26 cellular contexts compared by ENCODE assay signal in genomic region chr15:87736921-87737389, GRCh38.
DNase-seq lines count a peak whose midpoint lies in the region; ATAC-seq and TF ChIP-seq lines count a peak whose summit lies in the region.
"Had no signal": no experiment of that assay in that cellular context is flagged by ENCODE, and none has a peak within 500 bp of the region (broad histone marks: within the 10 kb centered on the region; RNA-seq: fewer than 3 reads in every experiment).

No MANE protein-coding gene starts in this region.

- 71% methylated on average over 4 of the region's 4 CpGs for WGBS in esophagus muscularis mucosa

- TF ChIP-seq EP300 in esophagus muscularis mucosa (IDR thresholded peaks at IDR 0.05), result no peak

- H3K27ac ChIP-seq in CD4-positive, alpha-beta T cell (ENCODE audit: low read depth, low read length), result no peak overlapping the region
- no peak overlapping the region for H3K27ac ChIP-seq in esophagus muscularis mucosa (replicated peaks in 1 of 4)
- H3K27ac ChIP-seq: body of pancreas, dorsolateral prefrontal cortex, SJSA1, tibial nerve had no signal

- H3K9me3 Mint-ChIP-seq in activated CD4-positive, alpha-beta T cell treated with anti-CD3 and anti-CD28 coated beads, Interleukin-2, amount 10 ng/mL, durations not matched to agents 7 days and 5 days, result peaks cover 8% of the 10 kb centered on the region
- no peaks in the 10 kb centered on the region for H3K9me3 Mint-ChIP-seq in CD4-positive, alpha-beta T cell
- no peaks in the 10 kb centered on the region for H3K9me3 Mint-ChIP-seq in activated T-helper 2 cell treated with anti-CD3 and anti-CD28 coated beads, Interferon-gamma antibody, Interleukin-2, Interleukin-4, amounts not matched to agents 10 μg/mL and 5 μg/mL and 100 μg/mL, durations not matched to agents 14 hours and 24 hours and 36 hours
- H3K9me3 Mint-ChIP-seq: mesothelial cell of epicardium, natural killer cell had no signal

- intact Hi-C loops in CD4-positive, alpha-beta T cell (cut with DNase I, micrococcal nuclease), result no loop called here
- intact Hi-C loops in esophagus muscularis mucosa (cut with DNase I), result no loop called here
- intact Hi-C loops in activated T-helper 2 cell treated with anti-CD3 and anti-CD28 coated beads, Interferon-gamma antibody, Interleukin-2, Interleukin-4, amounts not matched to agents 10 μg/mL and 5 μg/mL and 100 μg/mL, durations not matched to agents 14 hours and 24 hours and 36 hours (cut with micrococcal nuclease), result no loop called here

- H3K4me3 ChIP-seq in Jurkat, Clone E6-1 (ENCODE audit: low read length), result no peak overlapping the region
- H3K4me3 ChIP-seq in esophagus muscularis mucosa, result no peak overlapping the region
- no peak overlapping the region for H3K4me3 ChIP-seq in MG63
- H3K4me3 ChIP-seq: body of pancreas, dorsolateral prefrontal cortex, SJSA1, smooth muscle cell, tibial nerve had no signal

- H3K36me3 ChIP-seq in esophagus muscularis mucosa, result no peaks in the 10 kb centered on the region
- no peaks in the 10 kb centered on the region for H3K36me3 ChIP-seq in MG63
- H3K36me3 ChIP-seq: SJSA1, tibial nerve had no signal

- no peak overlapping the region for H3K4me3 Mint-ChIP-seq in activated CD4-positive, alpha-beta T cell treated with anti-CD3 and anti-CD28 coated beads, Interleukin-2, amount 10 ng/mL, durations not matched to agents 7 days and 5 days
- no peak overlapping the region for H3K4me3 Mint-ChIP-seq in CD4-positive, alpha-beta T cell
- no peak overlapping the region for H3K4me3 Mint-ChIP-seq in activated T-helper 2 cell treated with anti-CD3 and anti-CD28 coated beads, Interferon-gamma antibody, Interleukin-2, Interleukin-4, amounts not matched to agents 10 μg/mL and 5 μg/mL and 100 μg/mL, durations not matched to agents 14 hours and 24 hours and 36 hours (ENCODE audit: low read depth)
- H3K4me3 Mint-ChIP-seq: mesothelial cell of epicardium, natural killer cell had no signal

- peaks cover 15% of the 10 kb centered on the region for H3K4me1 Mint-ChIP-seq in activated CD4-positive, alpha-beta T cell treated with anti-CD3 and anti-CD28 coated beads, Interleukin-2, amount 10 ng/mL, durations not matched to agents 7 days and 5 days
- H3K4me1 Mint-ChIP-seq in CD4-positive, alpha-beta T cell (ENCODE audit: low read depth), result peaks cover 12% of the 10 kb centered on the region
- H3K4me1 Mint-ChIP-seq in activated T-helper 2 cell treated with anti-CD3 and anti-CD28 coated beads, Interferon-gamma antibody, Interleukin-2, Interleukin-4, amounts not matched to agents 10 μg/mL and 5 μg/mL and 100 μg/mL, durations not matched to agents 14 hours and 24 hours and 36 hours (ENCODE audit: low read depth), result peaks cover 6% of the 10 kb centered on the region
- H3K4me1 Mint-ChIP-seq: natural killer cell had no signal

- no peak for ATAC-seq in CD4-positive, alpha-beta T cell (ENCODE audit: poor library complexity)
- ATAC-seq: body of pancreas, natural killer cell had no signal

- H3K27me3 ChIP-seq in CD4-positive, alpha-beta T cell (ENCODE audit: control insufficient read depth, insufficient read depth, low read length), result no peaks in the 10 kb centered on the region
- H3K27me3 ChIP-seq in esophagus muscularis mucosa (peaks cover 0 to 8% (median 0%) of the 10 kb centered on the region in 4 donors), MG63 (no peaks in the 10 kb centered on the region)
- H3K27me3 ChIP-seq: body of pancreas, SJSA1, tibial nerve had no signal

- POLR2A ChIA-PET in activated CD4-positive, alpha-beta T cell treated with anti-CD3 and anti-CD28 coated beads, Interleukin-2, amount 10 ng/mL, durations not matched to agents 7 days and 5 days (lab: Charles Lee), result no interaction called here
- POLR2A ChIA-PET in CD4-positive, alpha-beta T cell (lab: Charles Lee), result no interaction called here

- H3K27ac Mint-ChIP-seq in activated CD4-positive, alpha-beta T cell treated with anti-CD3 and anti-CD28 coated beads, Interleukin-2, amount 10 ng/mL, durations not matched to agents 7 days and 5 days, result peak overlapping the region; percentile 52
- H3K27ac Mint-ChIP-seq in CD4-positive, alpha-beta T cell, result peak overlapping the region; percentile 7
- no peak overlapping the region for H3K27ac Mint-ChIP-seq in activated T-helper 2 cell treated with anti-CD3 and anti-CD28 coated beads, Interferon-gamma antibody, Interleukin-2, Interleukin-4, amounts not matched to agents 10 μg/mL and 5 μg/mL and 100 μg/mL, durations not matched to agents 14 hours and 24 hours and 36 hours
- H3K27ac Mint-ChIP-seq: mesothelial cell of epicardium, natural killer cell had no signal

- H3K9me3 ChIP-seq in CD4-positive, alpha-beta T cell (ENCODE audit: control insufficient read depth, low read length), result no peaks in the 10 kb centered on the region
- H3K9me3 ChIP-seq in esophagus muscularis mucosa (no peaks in the 10 kb centered on the region), MG63 (no peaks in the 10 kb centered on the region)
- H3K9me3 ChIP-seq: body of pancreas, SJSA1, tibial nerve had no signal

- DNase-seq in activated CD4-positive, alpha-beta T cell treated with anti-CD3 and anti-CD28 coated beads, Interleukin-2, amount 10 ng/mL, durations not matched to agents 7 days and 5 days, result peak; percentile 8
- no peak for DNase-seq in activated CD4-positive, alpha-beta T cell treated with anti-CD3 and anti-CD28 coated beads, Interleukin-2, amount 50 U/mL, for 4 hours
- DNase-seq in CD4-positive, alpha-beta T cell, result no peak
- DNase-seq in Jurkat, Clone E6-1 (ENCODE audit: low read depth, low spot score), result peak; percentile 31
- peak; percentile 34 for DNase-seq in esophagus muscularis mucosa (ENCODE audit: extremely low spot score)
- no peak for DNase-seq in effector CD4-positive, alpha-beta T cell
- DNase-seq in MG63, result no peak
- DNase-seq in activated T-helper 2 cell treated with anti-CD3 and anti-CD28 coated beads, Interferon-gamma antibody, Interleukin-2, Interleukin-4, amounts not matched to agents 10 μg/mL and 5 μg/mL and 100 μg/mL, durations not matched to agents 14 hours and 24 hours and 36 hours (ENCODE audit: low spot score), result no peak
- DNase-seq: 8988T; activated CD4-positive, CD25-positive, alpha-beta regulatory T cell treated with anti-CD3 and anti-CD28 coated beads, Interleukin-2, amount 50 U/mL, for 72 hours; body of pancreas; DMS153; dorsolateral prefrontal cortex; GDM1; KBM-7; natural killer cell; NCI-H1417 treated with DMSO at 0.1 percent for 48 hours; NCI-H2081 treated with DMSO at 0.1 percent for 48 hours; NCI-H774; RPMI8226; stimulated activated CD4-positive, alpha-beta T cell treated with anti-CD3 and anti-CD28 coated beads, Interleukin-1b, Interleukin-23, amount 100 ng/mL, for 48 hours had no signal

- peaks cover 2% of the 10 kb centered on the region for H3K36me3 Mint-ChIP-seq in activated CD4-positive, alpha-beta T cell treated with anti-CD3 and anti-CD28 coated beads, Interleukin-2, amount 10 ng/mL, durations not matched to agents 7 days and 5 days (ENCODE audit: low read depth)
- no peaks in the 10 kb centered on the region for H3K36me3 Mint-ChIP-seq in CD4-positive, alpha-beta T cell (ENCODE audit: low read depth)
- no peaks in the 10 kb centered on the region for H3K36me3 Mint-ChIP-seq in activated T-helper 2 cell treated with anti-CD3 and anti-CD28 coated beads, Interferon-gamma antibody, Interleukin-2, Interleukin-4, amounts not matched to agents 10 μg/mL and 5 μg/mL and 100 μg/mL, durations not matched to agents 14 hours and 24 hours and 36 hours (ENCODE audit: low read depth)
- H3K36me3 Mint-ChIP-seq: CD8-positive, alpha-beta memory T cell; mesothelial cell of epicardium; natural killer cell had no signal

- no peak for TF ChIP-seq CTCF in CD4-positive, alpha-beta T cell (IDR thresholded peaks at IDR 0.05)
- TF ChIP-seq CTCF in esophagus muscularis mucosa (IDR thresholded peaks at IDR 0.05), result no peak

- CTCF ChIA-PET in activated CD4-positive, alpha-beta T cell treated with anti-CD3 and anti-CD28 coated beads, Interleukin-2, amount 10 ng/mL, durations not matched to agents 7 days and 5 days (lab: Charles Lee), result no interaction called here
- CTCF ChIA-PET in CD4-positive, alpha-beta T cell (lab: Charles Lee), result no interaction called here

- no peak for TF ChIP-seq POLR2A in esophagus muscularis mucosa (IDR thresholded peaks at IDR 0.05; ENCODE audit: low read depth)

- H3K27me3 Mint-ChIP-seq in activated CD4-positive, alpha-beta T cell treated with anti-CD3 and anti-CD28 coated beads, Interleukin-2, amount 10 ng/mL, durations not matched to agents 7 days and 5 days, result no peaks in the 10 kb centered on the region
- no peaks in the 10 kb centered on the region for H3K27me3 Mint-ChIP-seq in CD4-positive, alpha-beta T cell
- no peaks in the 10 kb centered on the region for H3K27me3 Mint-ChIP-seq in activated T-helper 2 cell treated with anti-CD3 and anti-CD28 coated beads, Interferon-gamma antibody, Interleukin-2, Interleukin-4, amounts not matched to agents 10 μg/mL and 5 μg/mL and 100 μg/mL, durations not matched to agents 14 hours and 24 hours and 36 hours (ENCODE audit: low read depth)

- peaks cover 0 to 2% (median 0%) of the 10 kb centered on the region in 4 donors for H3K4me1 ChIP-seq in esophagus muscularis mucosa
- H3K4me1 ChIP-seq: body of pancreas, SJSA1 had no signal

Comparison
In these comparisons a context has a peak if more than half of its experiments do, and no peak if none do; other contexts are left out.
1. DNase-seq: peak in activated CD4-positive, alpha-beta T cell treated with anti-CD3 and anti-CD28 coated beads, Interleukin-2, amount 10 ng/mL, durations not matched to agents 7 days and 5 days (single experiment), Jurkat, Clone E6-1 (single experiment) and esophagus muscularis mucosa (single experiment); none in activated CD4-positive, alpha-beta T cell treated with anti-CD3 and anti-CD28 coated beads, Interleukin-2, amount 50 U/mL, for 4 hours (0 of 2), CD4-positive, alpha-beta T cell (0 of 10), effector CD4-positive, alpha-beta T cell (single experiment), MG63 (single experiment) and activated T-helper 2 cell treated with anti-CD3 and anti-CD28 coated beads, Interferon-gamma antibody, Interleukin-2, Interleukin-4, amounts not matched to agents 10 μg/mL and 5 μg/mL and 100 μg/mL, durations not matched to agents 14 hours and 24 hours and 36 hours (single experiment).